In the genomic region with DNA sequence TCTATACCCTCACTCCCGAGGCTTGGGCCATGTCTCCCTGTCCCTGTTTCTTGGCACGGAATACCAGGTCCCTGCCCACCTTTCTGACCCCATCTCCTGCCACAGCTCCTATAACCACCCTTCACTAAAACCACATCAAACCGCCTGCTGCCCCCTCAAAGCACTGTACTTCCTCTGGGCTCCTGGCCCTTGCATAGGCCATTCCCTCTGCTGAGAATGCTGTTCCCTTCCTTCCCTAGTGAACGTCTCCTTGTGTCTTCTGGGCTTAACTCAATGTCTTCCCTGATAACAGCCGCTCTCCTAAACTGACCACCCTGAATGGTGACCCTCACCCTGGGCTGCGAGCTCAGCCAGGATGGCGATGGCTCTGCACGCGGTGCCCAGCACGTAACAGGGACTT, we compare ENCODE assay signal across 1 cellular context.
TF ChIP-seq lines count a peak whose summit lies in the region.

No MANE protein-coding gene starts in this region.

TF ChIP-seq in HepG2, 621 proteins besides CTCF, POLR2A, EP300 and RAD21:
- TF ChIP-seq PHF20 (CRISPR knock-in tag; IDR thresholded peaks at IDR 0.05) (no peak), ZMYM3 (CRISPR knock-in tag; IDR thresholded peaks at IDR 0.05) (peak; percentile 81), HDAC1 (CRISPR knock-in tag; IDR thresholded peaks at IDR 0.05) (no peak)
- TF ChIP-seq, protein P1, sequence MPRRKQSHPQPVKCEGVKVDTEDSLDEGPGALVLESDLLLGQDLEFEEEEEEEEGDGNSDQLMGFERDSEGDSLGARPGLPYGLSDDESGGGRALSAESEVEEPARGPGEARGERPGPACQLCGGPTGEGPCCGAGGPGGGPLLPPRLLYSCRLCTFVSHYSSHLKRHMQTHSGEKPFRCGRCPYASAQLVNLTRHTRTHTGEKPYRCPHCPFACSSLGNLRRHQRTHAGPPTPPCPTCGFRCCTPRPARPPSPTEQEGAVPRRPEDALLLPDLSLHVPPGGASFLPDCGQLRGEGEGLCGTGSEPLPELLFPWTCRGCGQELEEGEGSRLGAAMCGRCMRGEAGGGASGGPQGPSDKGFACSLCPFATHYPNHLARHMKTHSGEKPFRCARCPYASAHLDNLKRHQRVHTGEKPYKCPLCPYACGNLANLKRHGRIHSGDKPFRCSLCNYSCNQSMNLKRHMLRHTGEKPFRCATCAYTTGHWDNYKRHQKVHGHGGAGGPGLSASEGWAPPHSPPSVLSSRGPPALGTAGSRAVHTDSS (CRISPR knock-in tag; conservative IDR thresholded peaks at IDR 0.05) = no peak
